ENCODE assay signal across 29 cellular contexts in genomic region chr21:36761685-36762084, GRCh38.
"Had no signal": no experiment of that assay in that cellular context is flagged by ENCODE, and none has a peak within 500 bp of the region (broad histone marks: within the 10 kb centered on the region; RNA-seq: fewer than 3 reads in every experiment).

No MANE protein-coding gene starts in this region.

- H3K4me3 ChIP-seq: adrenal gland, breast epithelium, cardiac muscle cell, coronary artery, dorsolateral prefrontal cortex had no signal

- H3K27me3 ChIP-seq: adrenal gland, breast epithelium, cardiac muscle cell, dorsolateral prefrontal cortex had no signal

- H3K36me3 ChIP-seq: adrenal gland, breast epithelium, cardiac muscle cell had no signal

- ATAC-seq: activated CD4-positive, alpha-beta T cell treated with anti-CD3 and anti-CD28 coated beads for 36 hours; activated CD8-positive, alpha-beta memory T cell treated with anti-CD3 and anti-CD28 coated beads, Interleukin-2, amount 10 ng/mL, durations not matched to agents 7 days and 5 days; activated CD8-positive, alpha-beta T cell treated with anti-CD3 and anti-CD28 coated beads, Interleukin-2, amount 10 ng/mL, durations not matched to agents 7 days and 5 days; activated naive CD8-positive, alpha-beta T cell treated with anti-CD3 and anti-CD28 coated beads, Interleukin-2, amount 50 U/mL, for 24 hours; esophagus mucosa had no signal

- H3K4me1 ChIP-seq: adrenal gland, breast epithelium had no signal

- H3K27ac ChIP-seq: adrenal gland, breast epithelium, cardiac muscle cell, coronary artery, dorsolateral prefrontal cortex had no signal

- FAIRE-seq: frontal cortex had no signal

- H3K9me3 ChIP-seq: adrenal gland, breast epithelium had no signal

- DNase-seq: activated CD4-positive, alpha-beta memory T cell treated with anti-CD3 and anti-CD28 coated beads for 36 hours; activated CD4-positive, alpha-beta T cell treated with anti-CD3 and anti-CD28 coated beads for 36 hours; activated CD4-positive, alpha-beta T cell treated with anti-CD3 and anti-CD28 coated beads, Interleukin-2, amount 10 ng/mL, durations not matched to agents 24 days and 14 days; activated CD4-positive, CD25-positive, alpha-beta regulatory T cell; activated CD4-positive, CD25-positive, alpha-beta regulatory T cell treated with anti-CD3 and anti-CD28 coated beads, Interleukin-2, amount 50 U/mL, for 72 hours; activated CD8-positive, alpha-beta memory T cell treated with anti-CD3 and anti-CD28 coated beads, Interleukin-2, amount 10 ng/mL, durations not matched to agents 7 days and 5 days; activated CD8-positive, alpha-beta memory T cell treated with anti-CD3 and anti-CD28 coated beads, Interleukin-2, amount 50 U/mL, for 4 hours; activated CD8-positive, alpha-beta T cell treated with anti-CD3 and anti-CD28 coated beads, Interleukin-2, amount 10 ng/mL, durations not matched to agents 7 days and 5 days; activated effector memory CD4-positive, alpha-beta T cell treated with anti-CD3 and anti-CD28 coated beads, Interleukin-2, amount 50 U/mL, for 16 hours; activated naive CD4-positive, alpha-beta T cell treated with anti-CD3 and anti-CD28 coated beads for 36 hours; activated naive CD8-positive, alpha-beta T cell treated with anti-CD3 and anti-CD28 coated beads for 36 hours; activated naive CD8-positive, alpha-beta T cell treated with anti-CD3 and anti-CD28 coated beads, Interleukin-2, amount 50 U/mL, for 24 hours; activated T-cell treated with anti-CD3 and anti-CD28 coated beads, Interleukin-2, amount 50 U/mL, for 1 hour; activated T-cell treated with anti-CD3 and anti-CD28 coated beads, Interleukin-2, amount 50 U/mL, for 48 hours; adrenal gland; amygdala; aorta; central memory CD4-positive, alpha-beta T cell; cerebellar nuclear complex; dorsolateral prefrontal cortex; effector memory CD4-positive, alpha-beta T cell; endodermal cell; foreskin fibroblast; T-helper 2 cell had no signal
